ENCODE assay signal across 29 cellular contexts in genomic region chr2:88070055-88070454, GRCh38. TPM values are rescaled to one million over a fixed set of nuclear protein-coding genes. Genes with fewer than 3 reads are reported as not detected.
"Had no signal": no experiment of that assay in that cellular context is flagged by ENCODE, and none has a peak within 500 bp of the region (broad histone marks: within the 10 kb centered on the region; RNA-seq: fewer than 3 reads in every experiment).

No MANE protein-coding gene starts in this region.

- H3K4me1 ChIP-seq: gastroesophageal sphincter, pancreas, testis, tibial nerve, upper lobe of right lung, vagina had no signal

- H3K36me3 Mint-ChIP-seq: natural killer cell treated with Interleukin-12 subunit alpha and Interleukin-12 subunit beta and Interleukin-15 and Interleukin-18, amount 100 ng/mL, for 72 hours had no signal

- H3K36me3 ChIP-seq: gastroesophageal sphincter, pancreas, sigmoid colon, tibial nerve, upper lobe of right lung, vagina had no signal

- H3K27me3 Mint-ChIP-seq: progenitor cell of endocrine pancreas had no signal

- ATAC-seq: esophagus mucosa; gastroesophageal sphincter; left colon; mucosa of descending colon; natural killer cell treated with Interleukin-12 subunit alpha and Interleukin-12 subunit beta and Interleukin-15 and Interleukin-18, amount 100 ng/mL, for 72 hours; pancreas; upper lobe of right lung had no signal

- H3K27me3 ChIP-seq: hepatocyte, pancreas, sigmoid colon, testis, tibial nerve, upper lobe of right lung, vagina had no signal

- H3K9me3 ChIP-seq: mucosa of descending colon, pancreas, sigmoid colon, testis, tibial nerve, upper lobe of right lung, vagina had no signal

- H3K4me3 ChIP-seq: coronary artery, gastroesophageal sphincter, hepatocyte, mucosa of descending colon, pancreas, testis, tibial nerve, upper lobe of right lung, vagina had no signal

- H3K27ac ChIP-seq: coronary artery, hepatocyte, pancreas, testis, tibial nerve, upper lobe of right lung, vagina had no signal

- H3K9me3 Mint-ChIP-seq: natural killer cell treated with Interleukin-12 subunit alpha and Interleukin-12 subunit beta and Interleukin-15 and Interleukin-18, amount 100 ng/mL, for 72 hours had no signal

- H3K27ac Mint-ChIP-seq: natural killer cell treated with Interleukin-12 subunit alpha and Interleukin-12 subunit beta and Interleukin-15 and Interleukin-18, amount 100 ng/mL, for 72 hours; progenitor cell of endocrine pancreas had no signal

- H3K4me3 Mint-ChIP-seq: natural killer cell treated with Interleukin-12 subunit alpha and Interleukin-12 subunit beta and Interleukin-15 and Interleukin-18, amount 100 ng/mL, for 72 hours had no signal

- DNase-seq: central memory CD4-positive, alpha-beta T cell; effector CD4-positive, alpha-beta T cell; glutamatergic neuron; kidney; left colon; mucosa of descending colon; occipital lobe; pancreas; retina; sigmoid colon; small intestine; stimulated activated CD4-positive, alpha-beta T cell treated with anti-CD3 and anti-CD28 coated beads, Interleukin-12 subunit alpha, Interleukin-12 subunit beta, amount 100 ng/mL, for 4 hours; stimulated activated naive CD4-positive, alpha-beta T cell treated with Interleukin-2 at 50 U/mL for 16 hours; testis; upper lobe of right lung had no signal

RNA-seq across cellular contexts. Expression of gene SMYD1, which starts 2.4 kb away (rescaled TPM):
- total RNA-seq: chondrocyte; dermis microvascular lymphatic vessel endothelial cell; esophagus mucosa; fibroblast of lung; hepatocyte; kidney; natural killer cell treated with Interleukin-12 subunit alpha and Interleukin-12 subunit beta and Interleukin-15 and Interleukin-18, amount 100 ng/mL, for 72 hours; occipital lobe; progenitor cell of endocrine pancreas; subcutaneous adipose tissue; upper lobe of right lung; vagina had no signal
- polyA plus RNA-seq: fibroblast of lung, pancreas had no signal

RNA-seq across cellular contexts. Expression of gene RNU2-63P, which starts 53.7 kb away (rescaled TPM):
- total RNA-seq: gastroesophageal sphincter, hepatocyte, lower leg skin, myocyte, occipital lobe, sigmoid colon, subcutaneous adipose tissue, testis, tibial nerve, upper lobe of right lung, vagina had no signal
- polyA plus RNA-seq: fibroblast of lung, pancreas, sigmoid colon, small intestine had no signal

RNA-seq across cellular contexts. Expression of gene FABP1, which starts 57.8 kb away (rescaled TPM):
- total RNA-seq: chondrocyte; dermis microvascular lymphatic vessel endothelial cell; esophagus mucosa; fibroblast of lung; gastroesophageal sphincter; kidney; lower leg skin; myocyte; natural killer cell treated with Interleukin-12 subunit alpha and Interleukin-12 subunit beta and Interleukin-15 and Interleukin-18, amount 100 ng/mL, for 72 hours; occipital lobe; subcutaneous adipose tissue; tibial nerve; upper lobe of right lung; vagina had no signal
- polyA plus RNA-seq: fibroblast of lung had no signal
